8 cellular contexts compared by ENCODE assay signal in the genomic region with DNA sequence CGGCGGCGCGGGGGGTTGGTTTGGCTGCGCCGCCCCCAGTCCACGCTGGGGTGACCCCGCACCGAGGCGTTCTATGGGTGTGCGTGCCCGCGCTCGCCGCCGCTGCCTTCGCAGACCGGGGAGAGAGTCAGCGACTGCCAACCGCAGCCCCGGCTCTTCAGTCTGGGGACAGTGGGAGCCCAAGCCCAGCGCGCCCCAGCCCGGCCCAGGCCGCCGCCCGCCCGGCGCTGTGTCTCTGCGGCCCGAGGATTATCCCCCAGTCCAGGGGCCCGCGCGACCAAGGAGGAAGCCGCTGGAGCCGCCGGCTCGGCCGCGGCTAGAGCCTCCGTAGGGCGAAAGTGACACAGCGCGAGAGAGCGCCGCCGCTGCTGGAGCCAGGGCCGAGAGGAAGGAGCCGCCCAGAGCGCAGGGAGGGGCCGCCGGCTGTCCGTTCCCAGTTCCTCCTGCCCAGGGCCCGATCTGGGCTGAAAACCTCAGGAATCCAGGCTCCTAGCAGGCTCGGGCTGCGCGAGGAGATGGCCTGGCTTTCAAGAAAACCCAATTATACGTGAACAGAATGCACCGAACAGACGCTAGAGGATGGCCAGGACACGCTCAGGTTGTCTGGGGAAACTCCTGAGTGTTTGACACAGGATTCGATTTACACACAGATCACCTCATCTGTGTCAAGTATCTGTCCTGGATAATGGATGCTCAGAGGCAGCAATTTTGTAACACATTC. TPM values are rescaled to one million over a fixed set of nuclear protein-coding genes. Genes with fewer than 3 reads are reported as not detected.
DNase-seq lines count a peak whose midpoint lies in the region; ATAC-seq and TF ChIP-seq lines count a peak whose summit lies in the region.

No MANE protein-coding gene starts in this region.

- H3K4me1 ChIP-seq in Peyer's patch (peaks cover 0 to 21% (median 2%) of the 10 kb centered on the region in 4 donors), adrenal gland (replicated peaks in 1 of 2) (peaks cover 5 to 53% of the 10 kb centered on the region in 2 donors), heart left ventricle (peaks cover 0 to 54% (median 45%) of the 10 kb centered on the region in 12 donors)

- peak; percentile 53 for ATAC-seq in GM18502 (IDR thresholded peaks at IDR 0.05; ENCODE audit: poor library complexity, unreplicated experiment)
- ATAC-seq in HG03432 (IDR thresholded peaks at IDR 0.05; ENCODE audit: unreplicated experiment) = peak; percentile 49
- ATAC-seq in heart left ventricle = peak; percentile 23 to 77 (median 68)
- no peak for ATAC-seq in HG03108 (IDR thresholded peaks at IDR 0.05; ENCODE audit: unreplicated experiment)

- H3K36me3 ChIP-seq in Peyer's patch (no peaks in the 10 kb centered on the region), adrenal gland (replicated peaks in 1 of 2) (no peaks in the 10 kb centered on the region), heart left ventricle (no peaks in the 10 kb centered on the region)

- DNase-seq in AG08396 (ENCODE audit: low spot score) = peak; percentile 84
- peak; percentile 21 to 86 (median 82) for DNase-seq in Peyer's patch
- peak; percentile 74 to 87 (median 78) for DNase-seq in adrenal gland
- peak; percentile 77 to 91 (median 85) for DNase-seq in heart left ventricle
- DNase-seq in occipital lobe (lab: John Stamatoyannopoulos, UW) = peak; percentile 67

- H3K27me3 ChIP-seq in Peyer's patch (no peaks in the 10 kb centered on the region), adrenal gland (no peaks in the 10 kb centered on the region), heart left ventricle (no peaks in the 10 kb centered on the region)

- intact Hi-C loops in adrenal gland (cut with DNase I) = loop anchor here (10.0 kb wide), 1 partner anchor 124 kb away; no protein-coding TSS in a partner anchor
- intact Hi-C loops in heart left ventricle (cut with DNase I) = loop anchor here in 7 of 10 donors (5.0 to 10.0 kb wide), 8 partner anchors 54 to 121 kb away; no protein-coding TSS in a partner anchor

- peak overlapping the region; percentile 57 to 88 (median 82) for H3K4me3 ChIP-seq in Peyer's patch
- H3K4me3 ChIP-seq in adrenal gland = peak overlapping the region; percentile 25 to 86 (median 58)
- peak overlapping the region; percentile 70 to 93 (median 78) for H3K4me3 ChIP-seq in heart left ventricle

- peak overlapping the region; percentile 71 to 85 (median 79) for H3K27ac ChIP-seq in Peyer's patch
- peak overlapping the region; percentile 62 to 94 (median 83) for H3K27ac ChIP-seq in adrenal gland
- peak overlapping the region; percentile 89 to 98 (median 96) for H3K27ac ChIP-seq in heart left ventricle

- TF ChIP-seq CTCF in Peyer's patch (IDR thresholded peaks at IDR 0.05) = no peak
- no peak for TF ChIP-seq CTCF in adrenal gland (IDR thresholded peaks at IDR 0.05)
- TF ChIP-seq CTCF in heart left ventricle (IDR thresholded peaks at IDR 0.05) = peak in 2 of 12 donors; percentile 6 to 11

- H3K9me3 ChIP-seq in Peyer's patch (no peaks in the 10 kb centered on the region), adrenal gland (replicated peaks in 1 of 3) (no peaks in the 10 kb centered on the region), heart left ventricle (no peaks in the 10 kb centered on the region)

- peak; percentile 33 to 46 for TF ChIP-seq POLR2A in Peyer's patch (IDR thresholded peaks at IDR 0.05)
- peak in 1 of 2 donors; percentile 83 for TF ChIP-seq POLR2A in adrenal gland (IDR thresholded peaks at IDR 0.05)
- peak in 1 of 2 donors; percentile 66 for TF ChIP-seq POLR2A in heart left ventricle (IDR thresholded peaks at IDR 0.05)

- 1 to 4% (median 2%) methylated on average over 11 to 62 of the region's 62 CpGs for WGBS in adrenal gland, 4 donors
- WGBS in heart left ventricle, 4 donors = 1 to 2% (median 2%) methylated on average over 25 to 62 of the region's 62 CpGs

RNA-seq across cellular contexts. Expression of a gene that starts 2.4 kb away (rescaled TPM):
- 100 to 1,000 TPM in 1 of 4 donors, 10 to 100 TPM in 3; 16.6 to 116 (median 34.5) TPM for total RNA-seq in Peyer's patch
- total RNA-seq in adrenal gland = 10 to 100 TPM; 31.5 to 98.7 (median 57.0) TPM
- polyA plus RNA-seq in adrenal gland = 100 to 1,000 TPM in 1 of 3 donors, 10 to 100 TPM in 2; 33.4 to 159 (median 68.0) TPM
- total RNA-seq in heart left ventricle = 10 to 100 TPM; 21.2 to 82.8 (median 68.0) TPM
- 10 to 100 TPM; 63.7 to 93.0 TPM for polyA plus RNA-seq in heart left ventricle
- total RNA-seq in occipital lobe = 55.1 TPM
